In the genomic region with DNA sequence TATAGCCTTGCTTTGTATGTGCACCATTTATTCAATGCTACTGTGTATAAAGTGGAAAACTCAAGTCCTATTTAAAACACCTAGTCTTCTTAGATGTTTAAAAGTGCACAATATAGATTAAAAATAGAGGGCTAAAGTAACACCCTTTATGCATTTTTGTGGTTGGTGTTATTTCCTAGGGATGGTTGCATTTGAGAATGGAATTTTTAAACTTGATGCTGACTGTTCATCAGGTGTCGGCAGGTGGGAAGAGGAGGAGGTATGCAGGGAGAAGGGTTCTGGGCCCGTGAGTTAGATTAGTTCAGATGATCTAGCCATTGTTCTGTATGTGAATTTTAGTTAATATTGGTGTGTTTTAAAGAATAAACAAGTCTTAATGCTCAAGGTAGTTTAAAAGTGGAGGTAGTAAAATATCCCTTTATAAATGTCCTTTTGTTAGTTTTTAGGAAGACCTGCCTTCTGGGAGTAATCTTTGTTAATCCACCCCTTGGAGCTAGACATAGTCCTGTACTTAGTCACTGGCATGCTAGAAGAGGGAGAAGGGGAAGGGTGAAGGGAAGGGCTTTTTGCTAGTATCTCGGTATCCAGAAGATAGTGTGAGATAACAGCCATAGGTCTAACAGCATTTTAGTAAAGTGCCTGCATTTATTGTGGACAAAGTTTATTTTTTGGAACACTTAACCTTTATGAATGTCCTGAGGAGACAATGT, we compare ENCODE assay signal across 21 cellular contexts.
"Had no signal": no experiment of that assay in that cellular context is flagged by ENCODE, and none has a peak within 500 bp of the region (broad histone marks: within the 10 kb centered on the region; RNA-seq: fewer than 3 reads in every experiment).

No MANE protein-coding gene starts in this region.

- H3K27ac ChIP-seq: coronary artery, esophagus squamous epithelium, heart right ventricle, lower lobe of right lung, sigmoid colon, spleen, WERI-Rb-1 had no signal

- H3K36me3 ChIP-seq: esophagus squamous epithelium, heart right ventricle, lower lobe of right lung, sigmoid colon, spleen, WERI-Rb-1 had no signal

- H3K4me3 Mint-ChIP-seq: activated CD4-positive, alpha-beta T cell treated with anti-CD3 and anti-CD28 coated beads, Interleukin-2, amount 10 ng/mL, durations not matched to agents 7 days and 5 days; activated naive CD8-positive, alpha-beta T cell; mesothelial cell of epicardium; natural killer cell had no signal

- H3K27ac Mint-ChIP-seq: activated CD4-positive, alpha-beta T cell treated with anti-CD3 and anti-CD28 coated beads, Interleukin-2, amount 10 ng/mL, durations not matched to agents 7 days and 5 days; activated naive CD8-positive, alpha-beta T cell; activated T-helper 2 cell treated with anti-CD3 and anti-CD28 coated beads, Interferon-gamma antibody, Interleukin-2, Interleukin-4, amounts not matched to agents 10 μg/mL and 5 μg/mL and 100 μg/mL, durations not matched to agents 14 hours and 24 hours and 36 hours; mesothelial cell of epicardium; natural killer cell; progenitor cell of endocrine pancreas had no signal

- H3K4me1 ChIP-seq: heart right ventricle, lower lobe of right lung, sigmoid colon, spleen had no signal

- ATAC-seq: heart right ventricle; lower lobe of right lung; natural killer cell; stimulated activated naive CD8-positive, alpha-beta T cell treated with anti-CD3 and anti-CD28 coated beads, Interleukin-15, Interleukin-2, amounts not matched to agents 100 U/mL and 50 U/mL, for 24 hours had no signal

- DNase-seq: activated CD4-positive, alpha-beta T cell treated with anti-CD3 and anti-CD28 coated beads, Interleukin-2, amount 10 ng/mL, durations not matched to agents 7 days and 5 days; activated CD4-positive, CD25-positive, alpha-beta regulatory T cell treated with anti-CD3 and anti-CD28 coated beads, Interleukin-2, amount 50 U/mL, for 72 hours; activated naive CD4-positive, alpha-beta T cell; activated T-cell treated with anti-CD3 and anti-CD28 coated beads, Interleukin-2, amount 50 U/mL, for 1 hour; amniotic stem cell; cerebellar nuclear complex; esophagus squamous epithelium; heart right ventricle; lower lobe of right lung; natural killer cell; retina; sigmoid colon; spleen; stimulated activated CD4-positive, alpha-beta T cell treated with anti-CD3 and anti-CD28 coated beads, Interleukin-4, amount 100 ng/mL, for 4 hours; stimulated activated naive CD8-positive, alpha-beta T cell treated with anti-CD3 and anti-CD28 coated beads, Interleukin-15, Interleukin-2, amounts not matched to agents 100 U/mL and 50 U/mL, for 24 hours; WERI-Rb-1 had no signal

- H3K4me1 Mint-ChIP-seq: activated CD4-positive, alpha-beta T cell treated with anti-CD3 and anti-CD28 coated beads, Interleukin-2, amount 10 ng/mL, durations not matched to agents 7 days and 5 days; natural killer cell had no signal

- H3K9me3 ChIP-seq: lower lobe of right lung, sigmoid colon had no signal

- H3K36me3 Mint-ChIP-seq: natural killer cell had no signal

- H3K4me3 ChIP-seq: coronary artery, esophagus squamous epithelium, heart right ventricle, lower lobe of right lung, sigmoid colon, spleen had no signal
